17 cellular contexts compared by ENCODE assay signal in the genomic region with DNA sequence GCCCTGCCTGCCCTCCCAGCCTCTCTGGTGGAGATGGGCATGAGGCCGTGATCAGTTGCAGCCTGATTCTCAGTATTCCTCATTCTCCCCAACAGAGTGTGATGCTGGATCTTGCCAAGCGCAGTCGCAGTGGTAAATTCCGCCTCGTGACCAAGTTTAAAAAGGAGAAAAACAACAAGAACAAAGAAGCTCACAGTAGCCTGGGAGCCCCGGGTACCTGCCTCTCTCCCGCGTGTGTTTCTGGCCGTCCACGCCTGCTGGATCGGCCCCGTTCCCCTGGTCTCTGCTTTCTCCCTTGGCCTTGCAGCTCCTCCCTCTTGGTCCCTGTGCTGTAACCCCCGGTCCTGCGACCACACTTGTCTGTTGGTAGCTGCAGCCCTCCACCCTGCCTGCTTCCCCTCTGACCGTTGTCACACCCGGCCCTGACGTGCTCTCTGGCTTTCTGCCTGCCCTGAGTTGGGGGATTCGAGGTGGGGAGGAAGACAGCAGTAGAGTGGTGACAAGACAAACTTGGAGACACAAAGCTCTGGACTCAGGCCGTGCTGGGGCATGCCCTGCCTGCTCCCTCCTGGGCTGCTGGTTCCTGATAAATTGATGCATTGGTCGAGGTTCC.
DNase-seq lines count a peak whose midpoint lies in the region; ATAC-seq and TF ChIP-seq lines count a peak whose summit lies in the region.
"Had no signal": no experiment of that assay in that cellular context is flagged by ENCODE, and none has a peak within 500 bp of the region (broad histone marks: within the 10 kb centered on the region; RNA-seq: fewer than 3 reads in every experiment).

No MANE protein-coding gene starts in this region.

- H3K36me3 Mint-ChIP-seq in activated naive CD8-positive, alpha-beta T cell treated with anti-CD3 and anti-CD28 coated beads, Interleukin-2, amount 10 ng/mL, durations not matched to agents 7 days and 5 days, result peaks cover 23% of the 10 kb centered on the region
- H3K36me3 Mint-ChIP-seq in activated naive CD8-positive, alpha-beta T cell treated with anti-CD3 and anti-CD28 coated beads for 36 hours, result peaks cover 36% of the 10 kb centered on the region
- peaks cover 7% of the 10 kb centered on the region for H3K36me3 Mint-ChIP-seq in natural killer cell treated with Interleukin-12 subunit alpha and Interleukin-12 subunit beta and Interleukin-15 and Interleukin-18, amount 100 ng/mL, for 72 hours

- H3K27me3 ChIP-seq in dorsolateral prefrontal cortex, result no peaks in the 10 kb centered on the region

- intact Hi-C loops in dorsolateral prefrontal cortex (cut with DNase I), result loop anchor here in 1 of 2 donors (10.0 kb wide), 1 partner anchor 98 kb away; a partner anchor contains a TSS

- CTCF ChIA-PET in GM10248 (lab: Yijun Ruan, JAX), result interaction anchor here (1.2 to 1.7 kb wide), 2 partner anchors 9 to 28 kb away, joined by 3 to 4 read pairs; no protein-coding TSS in a partner anchor

- H3K27me3 Mint-ChIP-seq in activated naive CD8-positive, alpha-beta T cell treated with anti-CD3 and anti-CD28 coated beads, Interleukin-2, amount 10 ng/mL, durations not matched to agents 7 days and 5 days, result no peaks in the 10 kb centered on the region
- H3K27me3 Mint-ChIP-seq in activated naive CD8-positive, alpha-beta T cell treated with anti-CD3 and anti-CD28 coated beads for 36 hours, result no peaks in the 10 kb centered on the region
- H3K27me3 Mint-ChIP-seq in natural killer cell treated with Interleukin-12 subunit alpha and Interleukin-12 subunit beta and Interleukin-15 and Interleukin-18, amount 100 ng/mL, for 72 hours, result no peaks in the 10 kb centered on the region

- TF ChIP-seq CTCF in dorsolateral prefrontal cortex (IDR thresholded peaks at IDR 0.05 in 54 of 56, conservative IDR thresholded peaks at IDR 0.05 in 2 of 56; ENCODE audit: low read depth in 1 of 56, partially characterized antibody in 56 of 56) (no peak), GM10248 (IDR thresholded peaks at IDR 0.05; ENCODE audit: control extremely low read depth, extremely low read depth, low read depth, missing control alignments) (no peak)

- no peak overlapping the region for H3K27ac Mint-ChIP-seq in activated naive CD8-positive, alpha-beta T cell treated with anti-CD3 and anti-CD28 coated beads, Interleukin-2, amount 10 ng/mL, durations not matched to agents 7 days and 5 days
- H3K27ac Mint-ChIP-seq in activated naive CD8-positive, alpha-beta T cell treated with anti-CD3 and anti-CD28 coated beads for 36 hours, result no peak overlapping the region
- H3K27ac Mint-ChIP-seq in natural killer cell treated with Interleukin-12 subunit alpha and Interleukin-12 subunit beta and Interleukin-15 and Interleukin-18, amount 100 ng/mL, for 72 hours, result peak overlapping the region in 1 of 2 donors; percentile 48
- H3K27ac Mint-ChIP-seq: endodermal cell, HFFc6 had no signal

- H3K4me1 Mint-ChIP-seq in activated naive CD8-positive, alpha-beta T cell treated with anti-CD3 and anti-CD28 coated beads, Interleukin-2, amount 10 ng/mL, durations not matched to agents 7 days and 5 days, result no peaks in the 10 kb centered on the region
- no peaks in the 10 kb centered on the region for H3K4me1 Mint-ChIP-seq in activated naive CD8-positive, alpha-beta T cell treated with anti-CD3 and anti-CD28 coated beads for 36 hours
- peaks cover 0 to 3% of the 10 kb centered on the region in 2 donors for H3K4me1 Mint-ChIP-seq in natural killer cell treated with Interleukin-12 subunit alpha and Interleukin-12 subunit beta and Interleukin-15 and Interleukin-18, amount 100 ng/mL, for 72 hours (ENCODE audit: low read depth in 2 of 2)
- H3K4me1 Mint-ChIP-seq: endodermal cell had no signal

- H3K4me3 ChIP-seq in dorsolateral prefrontal cortex, result no peak overlapping the region

- no peaks in the 10 kb centered on the region for H3K9me3 Mint-ChIP-seq in activated naive CD8-positive, alpha-beta T cell treated with anti-CD3 and anti-CD28 coated beads, Interleukin-2, amount 10 ng/mL, durations not matched to agents 7 days and 5 days
- H3K9me3 Mint-ChIP-seq in activated naive CD8-positive, alpha-beta T cell treated with anti-CD3 and anti-CD28 coated beads for 36 hours, result no peaks in the 10 kb centered on the region
- H3K9me3 Mint-ChIP-seq in natural killer cell treated with Interleukin-12 subunit alpha and Interleukin-12 subunit beta and Interleukin-15 and Interleukin-18, amount 100 ng/mL, for 72 hours, result no peaks in the 10 kb centered on the region
- H3K9me3 Mint-ChIP-seq: activated T-cell treated with anti-CD3 and anti-CD28 coated beads, Interleukin-2, amount 50 U/mL, for 4 hours; endodermal cell; HFFc6 had no signal

- peak overlapping the region in 55 of 59 donors; percentile 27 to 97 (median 82) for H3K27ac ChIP-seq in dorsolateral prefrontal cortex
- H3K27ac ChIP-seq: parathyroid adenoma had no signal

- no peak for ATAC-seq in activated naive CD8-positive, alpha-beta T cell treated with anti-CD3 and anti-CD28 coated beads, Interleukin-2, amount 10 ng/mL, durations not matched to agents 7 days and 5 days (ENCODE audit: low read depth)
- ATAC-seq in natural killer cell treated with Interleukin-12 subunit alpha and Interleukin-12 subunit beta and Interleukin-15 and Interleukin-18, amount 100 ng/mL, for 72 hours, result no peak
- ATAC-seq: activated T-cell treated with anti-CD3 and anti-CD28 coated beads, Interleukin-2, amount 50 U/mL, for 4 hours had no signal

- DNase-seq in activated naive CD8-positive, alpha-beta T cell treated with anti-CD3 and anti-CD28 coated beads, Interleukin-2, amount 10 ng/mL, durations not matched to agents 7 days and 5 days, result peak; percentile 16
- no peak for DNase-seq in activated naive CD8-positive, alpha-beta T cell treated with anti-CD3 and anti-CD28 coated beads for 36 hours
- peak in 8 of 10 donors; percentile 26 to 58 (median 44) for DNase-seq in dorsolateral prefrontal cortex
- peak; percentile 48 for DNase-seq in natural killer cell treated with Interleukin-12 subunit alpha and Interleukin-12 subunit beta and Interleukin-15 and Interleukin-18, amount 100 ng/mL, for 72 hours (ENCODE audit: low spot score)
- peak; percentile 80 for DNase-seq in superior temporal gyrus (ENCODE audit: extremely low spot score)
- no peak for DNase-seq in GM10248 (ENCODE audit: extremely low spot score)
- no peak for DNase-seq in islet precursor cell
- DNase-seq in NOMO-1 treated with dmso at 0.1 percent for 144 hours (lab: John Stamatoyannopoulos, UW; ENCODE audit: unreplicated experiment), result no peak
- DNase-seq: activated T-cell treated with anti-CD3 and anti-CD28 coated beads, Interleukin-2, amount 50 U/mL, for 4 hours; endodermal cell; HFFc6; kidney glomerular epithelial cell; NCI-H1105 treated with DMSO at 0.1 percent for 48 hours; NCI-H82; RPMI8226; stimulated activated naive CD4-positive, alpha-beta T cell treated with Interleukin-2 at 50 U/mL for 16 hours had no signal

- POLR2A ChIA-PET in activated naive CD8-positive, alpha-beta T cell treated with anti-CD3 and anti-CD28 coated beads, Interleukin-2, amount 10 ng/mL, durations not matched to agents 7 days and 5 days (lab: Charles Lee), result interaction anchor here (0.6 kb wide), 1 partner anchor 282 kb away, joined by 4 read pairs; no protein-coding TSS in a partner anchor
- POLR2A ChIA-PET in GM10248 (lab: Yijun Ruan, JAX), result no interaction called here

- no peak overlapping the region for H3K4me3 Mint-ChIP-seq in activated naive CD8-positive, alpha-beta T cell treated with anti-CD3 and anti-CD28 coated beads, Interleukin-2, amount 10 ng/mL, durations not matched to agents 7 days and 5 days
- no peak overlapping the region for H3K4me3 Mint-ChIP-seq in activated naive CD8-positive, alpha-beta T cell treated with anti-CD3 and anti-CD28 coated beads for 36 hours
- H3K4me3 Mint-ChIP-seq in natural killer cell treated with Interleukin-12 subunit alpha and Interleukin-12 subunit beta and Interleukin-15 and Interleukin-18, amount 100 ng/mL, for 72 hours, result no peak overlapping the region
- H3K4me3 Mint-ChIP-seq: activated T-cell treated with anti-CD3 and anti-CD28 coated beads, Interleukin-2, amount 50 U/mL, for 4 hours; endodermal cell; HFFc6 had no signal

Comparison
In these comparisons a context has a peak if more than half of its experiments do, and no peak if none do; other contexts are left out.
1. DNase-seq: peak in activated naive CD8-positive, alpha-beta T cell treated with anti-CD3 and anti-CD28 coated beads, Interleukin-2, amount 10 ng/mL, durations not matched to agents 7 days and 5 days (single experiment), dorsolateral prefrontal cortex (8 of 10), natural killer cell treated with Interleukin-12 subunit alpha and Interleukin-12 subunit beta and Interleukin-15 and Interleukin-18, amount 100 ng/mL, for 72 hours (single experiment) and superior temporal gyrus (single experiment); none in activated naive CD8-positive, alpha-beta T cell treated with anti-CD3 and anti-CD28 coated beads for 36 hours (single experiment), GM10248 (single experiment), islet precursor cell (single experiment) and NOMO-1 treated with dmso at 0.1 percent for 144 hours (single experiment).